ENCODE assay signal across 1 cellular context in genomic region chr16:15643453-15644305, GRCh38.
TF ChIP-seq lines count a peak whose summit lies in the region.

No MANE protein-coding gene starts in this region.

TF ChIP-seq in K562, 482 proteins besides CTCF, POLR2A, EP300 and RAD21 (continued from another document and continues in another):
- TF ChIP-seq, protein P1, sequence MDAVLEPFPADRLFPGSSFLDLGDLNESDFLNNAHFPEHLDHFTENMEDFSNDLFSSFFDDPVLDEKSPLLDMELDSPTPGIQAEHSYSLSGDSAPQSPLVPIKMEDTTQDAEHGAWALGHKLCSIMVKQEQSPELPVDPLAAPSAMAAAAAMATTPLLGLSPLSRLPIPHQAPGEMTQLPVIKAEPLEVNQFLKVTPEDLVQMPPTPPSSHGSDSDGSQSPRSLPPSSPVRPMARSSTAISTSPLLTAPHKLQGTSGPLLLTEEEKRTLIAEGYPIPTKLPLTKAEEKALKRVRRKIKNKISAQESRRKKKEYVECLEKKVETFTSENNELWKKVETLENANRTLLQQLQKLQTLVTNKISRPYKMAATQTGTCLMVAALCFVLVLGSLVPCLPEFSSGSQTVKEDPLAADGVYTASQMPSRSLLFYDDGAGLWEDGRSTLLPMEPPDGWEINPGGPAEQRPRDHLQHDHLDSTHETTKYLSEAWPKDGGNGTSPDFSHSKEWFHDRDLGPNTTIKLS (IDR thresholded peaks at IDR 0.05; ENCODE audit: borderline replicate concordance, low read depth): peak; percentile 60; the same call in 1 of the 2 replicates
- peak; percentile 13; the same call in 1 of the 2 replicates for TF ChIP-seq HEY1 (CRISPR knock-in tag; IDR thresholded peaks at IDR 0.05; ENCODE audit: borderline replicate concordance)
- TF ChIP-seq NBN (IDR thresholded peaks at IDR 0.05; ENCODE audit: low read depth): peak; percentile 11; the same call in 1 of the 2 replicates
- TF ChIP-seq MAFG (tag; conservative IDR thresholded peaks at IDR 0.05): peak; percentile 50
- TF ChIP-seq, protein P2, sequence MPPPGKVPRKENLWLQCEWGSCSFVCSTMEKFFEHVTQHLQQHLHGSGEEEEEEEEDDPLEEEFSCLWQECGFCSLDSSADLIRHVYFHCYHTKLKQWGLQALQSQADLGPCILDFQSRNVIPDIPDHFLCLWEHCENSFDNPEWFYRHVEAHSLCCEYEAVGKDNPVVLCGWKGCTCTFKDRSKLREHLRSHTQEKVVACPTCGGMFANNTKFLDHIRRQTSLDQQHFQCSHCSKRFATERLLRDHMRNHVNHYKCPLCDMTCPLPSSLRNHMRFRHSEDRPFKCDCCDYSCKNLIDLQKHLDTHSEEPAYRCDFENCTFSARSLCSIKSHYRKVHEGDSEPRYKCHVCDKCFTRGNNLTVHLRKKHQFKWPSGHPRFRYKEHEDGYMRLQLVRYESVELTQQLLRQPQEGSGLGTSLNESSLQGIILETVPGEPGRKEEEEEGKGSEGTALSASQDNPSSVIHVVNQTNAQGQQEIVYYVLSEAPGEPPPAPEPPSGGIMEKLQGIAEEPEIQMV (tag; conservative IDR thresholded peaks at IDR 0.05; ENCODE audit: low read depth): no peak
- no peak for TF ChIP-seq PURB (CRISPR knock-in tag; IDR thresholded peaks at IDR 0.05; ENCODE audit: low read depth)
- 0 out of 2 replicates have a peak, but pooled peaks have one; percentile 34 for TF ChIP-seq ZNF589 (CRISPR knock-in tag; IDR thresholded peaks at IDR 0.05; ENCODE audit: low read depth)
- TF ChIP-seq MYBL2 (IDR thresholded peaks at IDR 0.05; ENCODE audit: low read depth): peak; percentile 89
- TF ChIP-seq MYBL2 (CRISPR knock-in tag; IDR thresholded peaks at IDR 0.05; ENCODE audit: borderline replicate concordance): no peak
- peak; percentile 13; the same call in 1 of the 2 replicates for TF ChIP-seq CC2D1A (IDR thresholded peaks at IDR 0.05)
- peak; percentile 34; the same call in 1 of the 2 replicates for TF ChIP-seq SMARCC2 (IDR thresholded peaks at IDR 0.05; ENCODE audit: low read depth)
- TF ChIP-seq, protein P3, sequence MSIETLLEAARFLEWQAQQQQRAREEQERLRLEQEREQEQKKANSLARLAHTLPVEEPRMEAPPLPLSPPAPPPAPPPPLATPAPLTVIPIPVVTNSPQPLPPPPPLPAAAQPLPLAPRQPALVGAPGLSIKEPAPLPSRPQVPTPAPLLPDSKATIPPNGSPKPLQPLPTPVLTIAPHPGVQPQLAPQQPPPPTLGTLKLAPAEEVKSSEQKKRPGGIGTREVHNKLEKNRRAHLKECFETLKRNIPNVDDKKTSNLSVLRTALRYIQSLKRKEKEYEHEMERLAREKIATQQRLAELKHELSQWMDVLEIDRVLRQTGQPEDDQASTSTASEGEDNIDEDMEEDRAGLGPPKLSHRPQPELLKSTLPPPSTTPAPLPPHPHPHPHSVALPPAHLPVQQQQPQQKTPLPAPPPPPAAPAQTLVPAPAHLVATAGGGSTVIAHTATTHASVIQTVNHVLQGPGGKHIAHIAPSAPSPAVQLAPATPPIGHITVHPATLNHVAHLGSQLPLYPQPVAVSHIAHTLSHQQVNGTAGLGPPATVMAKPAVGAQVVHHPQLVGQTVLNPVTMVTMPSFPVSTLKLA (conservative IDR thresholded peaks at IDR 0.05): peak in 1 of 2 experiments; percentile 3; a peak in 1 of 4 replicates
- no peak for TF ChIP-seq CCNT2 (IDR thresholded peaks at IDR 0.05; ENCODE audit: borderline replicate concordance, extremely low read depth, insufficient read length, low read depth, low read length)
- TF ChIP-seq LEF1 (IDR thresholded peaks at IDR 0.05): peak; percentile 48; the same call in 1 of the 2 replicates
- no peak for TF ChIP-seq E2F3 (CRISPR knock-in tag; IDR thresholded peaks at IDR 0.05)
- TF ChIP-seq CSDE1 (IDR thresholded peaks at IDR 0.05): no peak
- TF ChIP-seq HMG20A (CRISPR knock-in tag; conservative IDR thresholded peaks at IDR 0.05): no peak; the same call in 1 of the 2 replicates
- TF ChIP-seq HDAC2 (IDR thresholded peaks at IDR 0.05): peak; percentile 23; the same call in 1 of the 2 replicates
- 0 out of 2 replicates have a peak, but pooled peaks have one; percentile 19 for TF ChIP-seq MTA3 (IDR thresholded peaks at IDR 0.05; ENCODE audit: borderline replicate concordance)
- 0 out of 2 replicates have a peak, but pooled peaks have one; percentile 53 for TF ChIP-seq MECOM (CRISPR knock-in tag; IDR thresholded peaks at IDR 0.05)
- TF ChIP-seq ZNF395 (CRISPR knock-in tag; IDR thresholded peaks at IDR 0.05): peak; percentile 47; the same call in 1 of the 2 replicates
- peak; percentile 82 for TF ChIP-seq CEBPG (CRISPR knock-in tag; IDR thresholded peaks at IDR 0.05)
- TF ChIP-seq CEBPG (tag; conservative IDR thresholded peaks at IDR 0.05 in 1 of 2, IDR thresholded peaks at IDR 0.05 in 1 of 2): peak in 1 of 2 experiments; percentile 8; a peak in 1 of 4 replicates
- TF ChIP-seq ZNF766 (CRISPR knock-in tag; conservative IDR thresholded peaks at IDR 0.05): 0 out of 2 replicates have a peak, but pooled peaks have one; percentile 57
- TF ChIP-seq NR2C2 (CRISPR knock-in tag; IDR thresholded peaks at IDR 0.05): no peak
- TF ChIP-seq NR2C2 (tag; IDR thresholded peaks at IDR 0.05): no peak
- no peak for TF ChIP-seq ZNF121 (CRISPR knock-in tag; conservative IDR thresholded peaks at IDR 0.05)
- no peak for TF ChIP-seq RBM17 (IDR thresholded peaks at IDR 0.05; ENCODE audit: borderline replicate concordance, low read depth, low read length)
- TF ChIP-seq USF1 (CRISPR knock-in tag; IDR thresholded peaks at IDR 0.05): peak; percentile 83
- TF ChIP-seq SMARCE1 (IDR thresholded peaks at IDR 0.05): 0 out of 2 replicates have a peak, but pooled peaks have one; percentile 16
- TF ChIP-seq, protein P4, sequence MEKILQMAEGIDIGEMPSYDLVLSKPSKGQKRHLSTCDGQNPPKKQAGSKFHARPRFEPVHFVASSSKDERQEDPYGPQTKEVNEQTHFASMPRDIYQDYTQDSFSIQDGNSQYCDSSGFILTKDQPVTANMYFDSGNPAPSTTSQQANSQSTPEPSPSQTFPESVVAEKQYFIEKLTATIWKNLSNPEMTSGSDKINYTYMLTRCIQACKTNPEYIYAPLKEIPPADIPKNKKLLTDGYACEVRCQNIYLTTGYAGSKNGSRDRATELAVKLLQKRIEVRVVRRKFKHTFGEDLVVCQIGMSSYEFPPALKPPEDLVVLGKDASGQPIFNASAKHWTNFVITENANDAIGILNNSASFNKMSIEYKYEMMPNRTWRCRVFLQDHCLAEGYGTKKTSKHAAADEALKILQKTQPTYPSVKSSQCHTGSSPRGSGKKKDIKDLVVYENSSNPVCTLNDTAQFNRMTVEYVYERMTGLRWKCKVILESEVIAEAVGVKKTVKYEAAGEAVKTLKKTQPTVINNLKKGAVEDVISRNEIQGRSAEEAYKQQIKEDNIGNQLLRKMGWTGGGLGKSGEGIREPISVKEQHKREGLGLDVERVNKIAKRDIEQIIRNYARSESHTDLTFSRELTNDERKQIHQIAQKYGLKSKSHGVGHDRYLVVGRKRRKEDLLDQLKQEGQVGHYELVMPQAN (IDR thresholded peaks at IDR 0.05; ENCODE audit: borderline replicate concordance): 0 out of 2 replicates have a peak, but pooled peaks have one; percentile 12
- TF ChIP-seq MED1 (CRISPR knock-in tag; IDR thresholded peaks at IDR 0.05; ENCODE audit: borderline replicate concordance): no peak
- TF ChIP-seq GTF2A2 (tag; IDR thresholded peaks at IDR 0.05): no peak
- TF ChIP-seq, protein P5, sequence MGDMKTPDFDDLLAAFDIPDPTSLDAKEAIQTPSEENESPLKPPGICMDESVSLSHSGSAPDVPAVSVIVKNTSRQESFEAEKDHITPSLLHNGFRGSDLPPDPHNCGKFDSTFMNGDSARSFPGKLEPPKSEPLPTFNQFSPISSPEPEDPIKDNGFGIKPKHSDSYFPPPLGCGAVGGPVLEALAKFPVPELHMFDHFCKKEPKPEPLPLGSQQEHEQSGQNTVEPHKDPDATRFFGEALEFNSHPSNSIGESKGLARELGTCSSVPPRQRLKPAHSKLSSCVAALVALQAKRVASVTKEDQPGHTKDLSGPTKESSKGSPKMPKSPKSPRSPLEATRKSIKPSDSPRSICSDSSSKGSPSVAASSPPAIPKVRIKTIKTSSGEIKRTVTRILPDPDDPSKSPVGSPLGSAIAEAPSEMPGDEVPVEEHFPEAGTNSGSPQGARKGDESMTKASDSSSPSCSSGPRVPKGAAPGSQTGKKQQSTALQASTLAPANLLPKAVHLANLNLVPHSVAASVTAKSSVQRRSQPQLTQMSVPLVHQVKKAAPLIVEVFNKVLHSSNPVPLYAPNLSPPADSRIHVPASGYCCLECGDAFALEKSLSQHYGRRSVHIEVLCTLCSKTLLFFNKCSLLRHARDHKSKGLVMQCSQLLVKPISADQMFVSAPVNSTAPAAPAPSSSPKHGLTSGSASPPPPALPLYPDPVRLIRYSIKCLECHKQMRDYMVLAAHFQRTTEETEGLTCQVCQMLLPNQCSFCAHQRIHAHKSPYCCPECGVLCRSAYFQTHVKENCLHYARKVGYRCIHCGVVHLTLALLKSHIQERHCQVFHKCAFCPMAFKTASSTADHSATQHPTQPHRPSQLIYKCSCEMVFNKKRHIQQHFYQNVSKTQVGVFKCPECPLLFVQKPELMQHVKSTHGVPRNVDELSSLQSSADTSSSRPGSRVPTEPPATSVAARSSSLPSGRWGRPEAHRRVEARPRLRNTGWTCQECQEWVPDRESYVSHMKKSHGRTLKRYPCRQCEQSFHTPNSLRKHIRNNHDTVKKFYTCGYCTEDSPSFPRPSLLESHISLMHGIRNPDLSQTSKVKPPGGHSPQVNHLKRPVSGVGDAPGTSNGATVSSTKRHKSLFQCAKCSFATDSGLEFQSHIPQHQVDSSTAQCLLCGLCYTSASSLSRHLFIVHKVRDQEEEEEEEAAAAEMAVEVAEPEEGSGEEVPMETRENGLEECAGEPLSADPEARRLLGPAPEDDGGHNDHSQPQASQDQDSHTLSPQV (IDR thresholded peaks at IDR 0.05): 0 out of 2 replicates have a peak, but pooled peaks have one; percentile 25
- peak in 1 of 3 experiments; percentile 64 for TF ChIP-seq YY1 (IDR thresholded peaks at IDR 0.05; ENCODE audit: borderline replicate concordance in 1 of 3, control insufficient read depth in 1 of 3, extremely low read depth in 1 of 3, insufficient read depth in 3 of 3, insufficient read length in 1 of 3, insufficient replicate concordance in 2 of 3, low read depth in 1 of 3, low read length in 2 of 3)
- TF ChIP-seq FOSL1 (tag; conservative IDR thresholded peaks at IDR 0.05): peak; percentile 8; the same call in 1 of the 2 replicates
- peak; percentile 33; the same call in 1 of the 2 replicates for TF ChIP-seq L3MBTL2 (IDR thresholded peaks at IDR 0.05)
- TF ChIP-seq SMARCB1 (IDR thresholded peaks at IDR 0.05; ENCODE audit: insufficient read length, low read depth): no peak
- TF ChIP-seq, protein P6, sequence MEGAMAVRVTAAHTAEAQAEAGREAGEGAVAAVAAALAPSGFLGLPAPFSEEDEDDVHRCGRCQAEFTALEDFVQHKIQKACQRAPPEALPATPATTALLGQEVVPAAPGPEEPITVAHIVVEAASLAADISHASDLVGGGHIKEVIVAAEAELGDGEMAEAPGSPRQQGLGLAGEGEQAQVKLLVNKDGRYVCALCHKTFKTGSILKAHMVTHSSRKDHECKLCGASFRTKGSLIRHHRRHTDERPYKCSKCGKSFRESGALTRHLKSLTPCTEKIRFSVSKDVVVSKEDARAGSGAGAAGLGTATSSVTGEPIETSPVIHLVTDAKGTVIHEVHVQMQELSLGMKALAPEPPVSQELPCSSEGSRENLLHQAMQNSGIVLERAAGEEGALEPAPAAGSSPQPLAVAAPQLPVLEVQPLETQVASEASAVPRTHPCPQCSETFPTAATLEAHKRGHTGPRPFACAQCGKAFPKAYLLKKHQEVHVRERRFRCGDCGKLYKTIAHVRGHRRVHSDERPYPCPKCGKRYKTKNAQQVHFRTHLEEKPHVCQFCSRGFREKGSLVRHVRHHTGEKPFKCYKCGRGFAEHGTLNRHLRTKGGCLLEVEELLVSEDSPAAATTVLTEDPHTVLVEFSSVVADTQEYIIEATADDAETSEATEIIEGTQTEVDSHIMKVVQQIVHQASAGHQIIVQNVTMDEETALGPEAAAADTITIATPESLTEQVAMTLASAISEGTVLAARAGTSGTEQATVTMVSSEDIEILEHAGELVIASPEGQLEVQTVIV (CRISPR knock-in tag; IDR thresholded peaks at IDR 0.05; ENCODE audit: borderline replicate concordance): no peak
- peak; percentile 16; the same call in 1 of the 2 replicates for TF ChIP-seq GTF2E2 (tag; IDR thresholded peaks at IDR 0.05)
- TF ChIP-seq RAD51 (IDR thresholded peaks at IDR 0.05; ENCODE audit: borderline replicate concordance, low read depth): peak; percentile 96
- TF ChIP-seq FOXJ2 (tag; IDR thresholded peaks at IDR 0.05): 0 out of 2 replicates have a peak, but pooled peaks have one; percentile 2
- TF ChIP-seq, protein P7, sequence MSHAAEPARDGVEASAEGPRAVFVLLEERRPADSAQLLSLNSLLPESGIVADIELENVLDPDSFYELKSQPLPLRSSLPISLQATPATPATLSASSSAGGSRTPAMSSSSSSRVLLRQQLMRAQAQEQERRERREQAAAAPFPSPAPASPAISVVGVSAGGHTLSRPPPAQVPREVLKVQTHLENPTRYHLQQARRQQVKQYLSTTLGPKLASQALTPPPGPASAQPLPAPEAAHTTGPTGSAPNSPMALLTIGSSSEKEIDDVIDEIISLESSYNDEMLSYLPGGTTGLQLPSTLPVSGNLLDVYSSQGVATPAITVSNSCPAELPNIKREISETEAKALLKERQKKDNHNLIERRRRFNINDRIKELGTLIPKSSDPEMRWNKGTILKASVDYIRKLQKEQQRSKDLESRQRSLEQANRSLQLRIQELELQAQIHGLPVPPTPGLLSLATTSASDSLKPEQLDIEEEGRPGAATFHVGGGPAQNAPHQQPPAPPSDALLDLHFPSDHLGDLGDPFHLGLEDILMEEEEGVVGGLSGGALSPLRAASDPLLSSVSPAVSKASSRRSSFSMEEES (CRISPR knock-in tag; IDR thresholded peaks at IDR 0.05): peak; percentile 97
- TF ChIP-seq EP400 (IDR thresholded peaks at IDR 0.05): peak; percentile 24
- TF ChIP-seq ZC3H8 (IDR thresholded peaks at IDR 0.05): no peak
- peak; percentile 77; the same call in 1 of the 2 replicates for TF ChIP-seq ZNF584 (CRISPR knock-in tag; IDR thresholded peaks at IDR 0.05; ENCODE audit: low read depth)
- TF ChIP-seq SMAD1 (IDR thresholded peaks at IDR 0.05; ENCODE audit: low read depth, low read length, partially characterized antibody): peak; percentile 5
- TF ChIP-seq TEAD4 (IDR thresholded peaks at IDR 0.05; ENCODE audit: low read length): peak; percentile 43; the same call in 1 of the 2 replicates
- TF ChIP-seq TEAD4 (CRISPR knock-in tag; IDR thresholded peaks at IDR 0.05; ENCODE audit: borderline replicate concordance): no peak
